ENCODE assay signal across 9 cellular contexts in the genomic region with DNA sequence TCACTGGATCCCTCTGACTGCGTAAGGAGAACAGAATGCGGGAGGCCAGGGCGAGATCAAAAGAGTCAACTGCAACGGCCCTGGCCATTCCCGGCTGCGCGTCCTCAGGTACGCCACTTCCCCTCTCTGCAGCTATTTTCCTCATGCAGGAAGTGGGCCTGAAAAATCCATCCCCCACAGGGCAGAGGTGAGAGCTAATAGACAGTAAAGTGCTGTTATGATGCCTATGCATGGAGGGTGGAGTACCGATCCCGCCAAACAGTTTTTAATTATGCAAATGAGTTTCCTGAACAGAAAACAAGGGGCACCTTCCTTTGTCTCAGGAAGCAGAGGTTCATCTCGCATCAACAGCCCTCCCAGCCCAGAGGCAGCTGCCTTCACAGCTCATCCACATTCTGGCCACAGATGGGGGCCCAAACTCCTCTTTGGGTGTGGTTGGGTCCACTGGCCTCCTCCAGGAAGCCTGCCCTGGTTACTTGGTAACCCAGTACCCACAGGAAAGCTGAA. TPM values are rescaled to one million over a fixed set of nuclear protein-coding genes. Genes with fewer than 3 reads are reported as not detected.
DNase-seq lines count a peak whose midpoint lies in the region; ATAC-seq lines count a peak whose summit lies in the region.
"Had no signal": no experiment of that assay in that cellular context is flagged by ENCODE, and none has a peak within 500 bp of the region (broad histone marks: within the 10 kb centered on the region; RNA-seq: fewer than 3 reads in every experiment).

No MANE protein-coding gene starts in this region.

- peak; percentile 87 for DNase-seq in activated CD8-positive, alpha-beta memory T cell treated with anti-CD3 and anti-CD28 coated beads, Interleukin-2, amount 10 ng/mL, durations not matched to agents 7 days and 5 days
- no peak for DNase-seq in activated CD8-positive, alpha-beta memory T cell treated with anti-CD3 and anti-CD28 coated beads for 24 hours
- peak; percentile 73 for DNase-seq in activated effector memory CD4-positive, alpha-beta T cell treated with anti-CD3 and anti-CD28 coated beads, Interleukin-2, amount 50 U/mL, for 16 hours
- DNase-seq in stimulated activated naive B cell treated with anti-CD40 and anti-IgM and Interleukin-4, amounts not matched to agents 10 μg/mL and 1 μg/mL and 100 μg/mL, for 72 hours = peak; percentile 33
- DNase-seq in NCI-H524 treated with DMSO at 0.1 percent for 48 hours (lab: John Stamatoyannopoulos, UW) (no peak), mesendoderm (no peak)

- H3K4me1 ChIP-seq in mesendoderm (ENCODE audit: control insufficient read depth, low read depth, low read length) = peaks cover 1% of the 10 kb centered on the region

- H4K8ac ChIP-seq in mesendoderm (ENCODE audit: low read depth, low read length) = no peak overlapping the region

- peaks cover 1% of the 10 kb centered on the region for H3K36me3 ChIP-seq in mesendoderm (ENCODE audit: control insufficient read depth, insufficient read depth, low read length)

- no CpG with 5 or more reads among the region's 11 CpGs for WGBS in mesendoderm (ENCODE audit: extremely low coverage, insufficient coverage, low lambda C conversion rate)

- H3K56ac ChIP-seq in mesendoderm (ENCODE audit: low read length) = no peak overlapping the region

- H3K23ac ChIP-seq in mesendoderm (ENCODE audit: low read length) = no peak overlapping the region

- H3K4me3 Mint-ChIP-seq in activated CD8-positive, alpha-beta memory T cell treated with anti-CD3 and anti-CD28 coated beads, Interleukin-2, amount 10 ng/mL, durations not matched to agents 7 days and 5 days = peak overlapping the region; percentile 58
- peak overlapping the region; percentile 62 to 68 for H3K4me3 Mint-ChIP-seq in stimulated activated naive B cell treated with anti-CD40 and anti-IgM and Interleukin-4, amounts not matched to agents 10 μg/mL and 1 μg/mL and 100 μg/mL, for 72 hours

- no peak overlapping the region for H2BK15ac ChIP-seq in mesendoderm (replicated peaks; ENCODE audit: low read depth)

- CTCF ChIA-PET in activated CD8-positive, alpha-beta memory T cell treated with anti-CD3 and anti-CD28 coated beads, Interleukin-2, amount 10 ng/mL, durations not matched to agents 7 days and 5 days (lab: Charles Lee) = interaction anchor here (0.5 to 2.1 kb wide), 4 partner anchors 29 to 189 kb away, joined by 3 to 5 read pairs (median 4); no protein-coding TSS in a partner anchor

- H3K4me3 ChIP-seq in mesendoderm (ENCODE audit: low read length) = no peak overlapping the region

- peaks cover 51% of the 10 kb centered on the region for H3K79me1 ChIP-seq in mesendoderm (ENCODE audit: low read length)

- H3K4me2 ChIP-seq in mesendoderm (ENCODE audit: low read length) = no peak overlapping the region

- peaks cover 89% of the 10 kb centered on the region for H3K4me1 Mint-ChIP-seq in activated CD8-positive, alpha-beta memory T cell treated with anti-CD3 and anti-CD28 coated beads, Interleukin-2, amount 10 ng/mL, durations not matched to agents 7 days and 5 days
- peaks cover 68 to 72% of the 10 kb centered on the region in 2 donors for H3K4me1 Mint-ChIP-seq in stimulated activated naive B cell treated with anti-CD40 and anti-IgM and Interleukin-4, amounts not matched to agents 10 μg/mL and 1 μg/mL and 100 μg/mL, for 72 hours

- no peaks in the 10 kb centered on the region for H3K27me3 Mint-ChIP-seq in activated CD8-positive, alpha-beta memory T cell treated with anti-CD3 and anti-CD28 coated beads, Interleukin-2, amount 10 ng/mL, durations not matched to agents 7 days and 5 days
- no peaks in the 10 kb centered on the region for H3K27me3 Mint-ChIP-seq in stimulated activated naive B cell treated with anti-CD40 and anti-IgM and Interleukin-4, amounts not matched to agents 10 μg/mL and 1 μg/mL and 100 μg/mL, for 72 hours

- H3K18ac ChIP-seq in mesendoderm (ENCODE audit: low read length) = no peak overlapping the region

- H3K27ac Mint-ChIP-seq in activated CD8-positive, alpha-beta memory T cell treated with anti-CD3 and anti-CD28 coated beads, Interleukin-2, amount 10 ng/mL, durations not matched to agents 7 days and 5 days = peak overlapping the region; percentile 98
- peak overlapping the region; percentile 81 for H3K27ac Mint-ChIP-seq in stimulated activated naive B cell treated with anti-CD40 and anti-IgM and Interleukin-4, amounts not matched to agents 10 μg/mL and 1 μg/mL and 100 μg/mL, for 72 hours

- no peaks in the 10 kb centered on the region for H3K27me3 ChIP-seq in mesendoderm (ENCODE audit: insufficient read depth, low read length, poor library complexity)

- no peak overlapping the region for H2AK5ac ChIP-seq in mesendoderm (ENCODE audit: low read length)

- no peak overlapping the region for H2BK5ac ChIP-seq in mesendoderm (ENCODE audit: low read length)

- no peak overlapping the region for H2BK120ac ChIP-seq in mesendoderm (ENCODE audit: low read depth, low read length)

- H3K27ac ChIP-seq in mesendoderm (ENCODE audit: low read depth, low read length) = no peak overlapping the region

- peaks cover 84% of the 10 kb centered on the region for H3K79me2 ChIP-seq in mesendoderm (ENCODE audit: control insufficient read depth, insufficient read depth, low read length)

- no peaks in the 10 kb centered on the region for H3K9me3 Mint-ChIP-seq in activated CD8-positive, alpha-beta memory T cell treated with anti-CD3 and anti-CD28 coated beads, Interleukin-2, amount 10 ng/mL, durations not matched to agents 7 days and 5 days (ENCODE audit: low read depth)
- peaks cover 0 to 1% of the 10 kb centered on the region in 2 donors for H3K9me3 Mint-ChIP-seq in stimulated activated naive B cell treated with anti-CD40 and anti-IgM and Interleukin-4, amounts not matched to agents 10 μg/mL and 1 μg/mL and 100 μg/mL, for 72 hours

- H3K9ac ChIP-seq in mesendoderm (ENCODE audit: low read length) = no peak overlapping the region

- H4K5ac ChIP-seq in mesendoderm (ENCODE audit: low read length) = no peak overlapping the region

- H3K4ac ChIP-seq in mesendoderm (ENCODE audit: low read depth, low read length) = no peak overlapping the region

- ATAC-seq in activated CD8-positive, alpha-beta memory T cell treated with anti-CD3 and anti-CD28 coated beads, Interleukin-2, amount 10 ng/mL, durations not matched to agents 7 days and 5 days = peak; percentile 72
- ATAC-seq in HG03135 (IDR thresholded peaks at IDR 0.05; ENCODE audit: unreplicated experiment) (peak; percentile 51), HG03571 (IDR thresholded peaks at IDR 0.05; ENCODE audit: unreplicated experiment) (no peak)
- peak; percentile 81 for ATAC-seq in stimulated activated naive B cell treated with anti-CD40 and anti-IgM and Interleukin-4, amounts not matched to agents 10 μg/mL and 1 μg/mL and 100 μg/mL, for 72 hours (replicated peaks)
- ATAC-seq: Panc1 had no signal

- H3K36me3 Mint-ChIP-seq in activated CD8-positive, alpha-beta memory T cell treated with anti-CD3 and anti-CD28 coated beads, Interleukin-2, amount 10 ng/mL, durations not matched to agents 7 days and 5 days = peaks cover 53% of the 10 kb centered on the region
- peaks cover 5 to 21% of the 10 kb centered on the region in 2 donors for H3K36me3 Mint-ChIP-seq in stimulated activated naive B cell treated with anti-CD40 and anti-IgM and Interleukin-4, amounts not matched to agents 10 μg/mL and 1 μg/mL and 100 μg/mL, for 72 hours

RNA-seq across cellular contexts. Expression of a gene that starts 9.3 kb away (rescaled TPM):
- total RNA-seq in activated CD8-positive, alpha-beta memory T cell treated with anti-CD3 and anti-CD28 coated beads, Interleukin-2, amount 10 ng/mL, durations not matched to agents 7 days and 5 days = 100 to 1,000 TPM; 130 to 156 TPM
- polyA plus RNA-seq in mesendoderm (2013, experiment 1 of 2) = 20.7 TPM
- 19.7 TPM for polyA plus RNA-seq in mesendoderm (2013, experiment 2 of 2)

Comparison
In these comparisons a context has a peak if more than half of its experiments do, and no peak if none do; other contexts are left out.
1. DNase-seq: peak in activated CD8-positive, alpha-beta memory T cell treated with anti-CD3 and anti-CD28 coated beads, Interleukin-2, amount 10 ng/mL, durations not matched to agents 7 days and 5 days (single experiment), activated effector memory CD4-positive, alpha-beta T cell treated with anti-CD3 and anti-CD28 coated beads, Interleukin-2, amount 50 U/mL, for 16 hours (single experiment) and stimulated activated naive B cell treated with anti-CD40 and anti-IgM and Interleukin-4, amounts not matched to agents 10 μg/mL and 1 μg/mL and 100 μg/mL, for 72 hours (single experiment); none in activated CD8-positive, alpha-beta memory T cell treated with anti-CD3 and anti-CD28 coated beads for 24 hours (single experiment), NCI-H524 treated with DMSO at 0.1 percent for 48 hours (single experiment) and mesendoderm (single experiment).